Comparison of ENCODE assay signal across 8 cellular contexts in the genomic region with DNA sequence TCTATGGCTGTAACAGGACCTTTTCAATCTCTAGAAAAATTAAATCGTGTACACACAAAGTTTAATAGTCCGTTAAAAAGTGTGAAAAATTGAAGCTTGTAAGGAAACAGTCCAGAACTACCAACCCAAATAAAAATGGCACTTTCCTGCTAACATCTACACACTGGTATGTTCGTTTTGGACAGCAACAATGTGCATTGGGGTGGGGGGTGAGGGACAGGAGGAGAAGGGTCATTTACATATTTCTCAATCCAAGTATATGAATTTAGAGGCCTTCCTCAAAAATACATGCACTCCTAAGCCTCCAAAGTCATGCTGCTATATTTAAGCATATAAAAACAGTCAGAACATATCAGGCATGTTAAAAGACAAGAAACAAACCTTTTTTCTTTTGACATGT. TPM values are rescaled to one million over a fixed set of nuclear protein-coding genes. Genes with fewer than 3 reads are reported as not detected.
DNase-seq lines count a peak whose midpoint lies in the region; ATAC-seq and TF ChIP-seq lines count a peak whose summit lies in the region.

No MANE protein-coding gene starts in this region.

- H3K9me3 Mint-ChIP-seq in MCF 10A (ENCODE audit: unreplicated experiment) = no peaks in the 10 kb centered on the region

- intact Hi-C loops in MCF 10A (cut with micrococcal nuclease) = no loop called here

- ATAC-seq in GM18907 (IDR thresholded peaks at IDR 0.05; ENCODE audit: unreplicated experiment) (no peak), HG03108 (IDR thresholded peaks at IDR 0.05; ENCODE audit: unreplicated experiment) (no peak)

- H3K4me3 ChIP-seq in ACC112 (ENCODE audit: low read depth, low read length) (peak overlapping the region; percentile 99), HUES64 (ENCODE audit: low read length) (peak overlapping the region; percentile 77), mesodermal cell (ENCODE audit: extremely low read depth, insufficient read depth, low read length, poor library complexity, severe bottlenecking) (peak overlapping the region; percentile 95)

- H3K27me3 ChIP-seq in ACC112 (ENCODE audit: insufficient read depth, low read length) (no peaks in the 10 kb centered on the region), HUES64 (ENCODE audit: insufficient read depth, low read length) (no peaks in the 10 kb centered on the region)

- peaks cover 51% of the 10 kb centered on the region for H3K36me3 ChIP-seq in ACC112 (ENCODE audit: insufficient read depth, low read length)
- H3K36me3 ChIP-seq in HUES64 (ENCODE audit: insufficient read depth, low read length) = peaks cover 52% of the 10 kb centered on the region
- H3K36me3 ChIP-seq in mesodermal cell (ENCODE audit: control insufficient read depth, insufficient read depth, low read length) = peaks cover 36% of the 10 kb centered on the region

- TF ChIP-seq CTCF in MCF 10A (IDR thresholded peaks at IDR 0.05; ENCODE audit: unreplicated experiment) = no peak

- no peaks in the 10 kb centered on the region for H3K27me3 Mint-ChIP-seq in MCF 10A (ENCODE audit: insufficient read depth, unreplicated experiment)

- H3K4me1 ChIP-seq in ACC112 (ENCODE audit: control insufficient read depth, insufficient read depth, low read length, unreplicated experiment) (peaks cover 11% of the 10 kb centered on the region), HUES64 (ENCODE audit: insufficient read depth, low read length) (no peaks in the 10 kb centered on the region), mesodermal cell (ENCODE audit: control insufficient read depth, insufficient read depth, low read length, poor library complexity, severe bottlenecking) (no peaks in the 10 kb centered on the region)

- H2AFZ ChIP-seq in ACC112 (ENCODE audit: low read length, unreplicated experiment) = no peak overlapping the region

- CTCF ChIA-PET in MCF 10A (lab: Yijun Ruan, JAX) = interaction anchor here (0.8 to 5.1 kb wide), 12 partner anchors 8 to 398 kb away, joined by 3 to 43 read pairs (median 11); partner anchors contain the start of gene PIK3C2B

- peaks cover 75% of the 10 kb centered on the region for H3K79me2 ChIP-seq in ACC112 (ENCODE audit: control insufficient read depth, insufficient read depth, low read length, unreplicated experiment)

- no TSS peak for BruUV-seq in MCF 10A (replicated peaks; lab: Mats Ljungman, UMichigan)

- H3K4me1 Mint-ChIP-seq in MCF 10A (ENCODE audit: insufficient read depth, unreplicated experiment) = peaks cover 23% of the 10 kb centered on the region

- DNase-seq in MCF 10A (ENCODE audit: unreplicated experiment) (peak; percentile 52), NCI-H2081 treated with DMSO at 0.1 percent for 48 hours (lab: John Stamatoyannopoulos, UW) (no peak), SHP77 treated with DMSO at 0.1 percent for 48 hours (lab: John Stamatoyannopoulos, UW) (no peak)

- no peaks in the 10 kb centered on the region for H3K9me3 ChIP-seq in HUES64 (ENCODE audit: insufficient read depth, low read depth, low read length)
- no peaks in the 10 kb centered on the region for H3K9me3 ChIP-seq in mesodermal cell (ENCODE audit: control insufficient read depth, low read length)

- peaks cover 81% of the 10 kb centered on the region for H3K36me3 Mint-ChIP-seq in MCF 10A (ENCODE audit: insufficient read depth, unreplicated experiment)

- POLR2A ChIA-PET in MCF 10A (lab: Yijun Ruan, JAX) = interaction anchor here (0.7 to 8.7 kb wide), 18 partner anchors 10 to 1402 kb away, joined by 3 to 182 read pairs (median 27); partner anchors contain the start of genes MDM4, PIK3C2B and TMEM183A

- peak overlapping the region; percentile 100 for H3K27ac Mint-ChIP-seq in MCF 10A (ENCODE audit: low read depth, unreplicated experiment)

- H3K4me3 Mint-ChIP-seq in MCF 10A (ENCODE audit: unreplicated experiment) = peak overlapping the region; percentile 100

- peak overlapping the region; percentile 83 for H3K9ac ChIP-seq in HUES64 (ENCODE audit: low read depth, low read length)

- H3K27ac ChIP-seq in ACC112 (ENCODE audit: low read depth, low read length) = peak overlapping the region; percentile 98; the same call in 1 of the 2 replicates
- H3K27ac ChIP-seq in HUES64 (ENCODE audit: low read depth, low read length) = no peak overlapping the region
- H3K27ac ChIP-seq in mesodermal cell (ENCODE audit: low read depth, low read length, severe bottlenecking) = no peak overlapping the region

- no CpG with 5 or more reads among the region's 3 CpGs for WGBS in HUES64
- WGBS in mesodermal cell (ENCODE audit: insufficient coverage in 2 of 2), 2 experiments = no CpG with 5 or more reads among the region's 3 CpGs

RNA-seq across cellular contexts. Expression of gene PPP1R15B, which starts 2.5 kb away (rescaled TPM):
- polyA plus RNA-seq in HUES64 (2013, experiment 1 of 2) = 19.8 TPM
- polyA plus RNA-seq in HUES64 (2013, experiment 2 of 2) = 21.0 TPM
- 86.0 and 94.8 TPM in 2 replicates for total RNA-seq in MCF 10A (2022)
- 22.3 TPM for polyA plus RNA-seq in mesodermal cell (2013, experiment 1 of 2)
- polyA plus RNA-seq in mesodermal cell (2013, experiment 2 of 2) = 22.4 TPM

RNA-seq across cellular contexts. Expression of gene PLEKHA6, which starts 49.4 kb away (rescaled TPM):
- 5.4 TPM for polyA plus RNA-seq in HUES64 (2013, experiment 1 of 2)
- polyA plus RNA-seq in HUES64 (2013, experiment 2 of 2) = 6.1 TPM
- 65.9 and 75.9 TPM in 2 replicates for total RNA-seq in MCF 10A (2022)
- polyA plus RNA-seq in mesodermal cell (2013, experiment 1 of 2) = 7.6 TPM
- polyA plus RNA-seq in mesodermal cell (2013, experiment 2 of 2) = 9.2 TPM
